In the genomic region with DNA sequence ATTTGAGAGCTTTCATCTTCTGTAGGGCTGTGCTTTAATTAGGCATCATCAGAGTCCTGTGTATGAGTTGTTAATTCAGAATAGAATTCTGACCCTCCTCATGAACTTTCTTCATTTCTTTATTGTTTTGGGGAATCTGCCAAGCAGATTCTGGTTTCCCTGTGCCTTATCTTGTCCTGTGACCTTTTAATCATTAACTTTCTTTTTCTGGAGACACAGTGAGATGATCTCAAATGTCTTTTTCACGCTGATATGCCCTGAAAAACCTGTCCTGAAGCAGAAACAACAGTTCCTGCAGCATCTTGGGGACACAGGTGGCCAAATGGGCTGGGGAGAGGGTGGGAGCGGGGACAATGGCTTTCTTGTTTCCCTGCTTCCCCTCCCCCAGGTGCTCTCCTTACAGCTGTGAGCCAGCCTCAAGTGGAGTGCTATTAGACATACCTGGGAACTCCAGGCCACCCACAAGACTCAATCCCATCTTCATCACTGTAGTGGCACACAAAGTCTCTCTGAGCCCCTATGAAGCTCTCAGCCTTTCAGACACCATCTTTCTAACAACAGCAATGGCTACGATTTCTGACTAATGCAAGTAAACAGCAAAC, we compare ENCODE assay signal across 14 cellular contexts.
DNase-seq lines count a peak whose midpoint lies in the region; ATAC-seq, FAIRE-seq and TF ChIP-seq lines count a peak whose summit lies in the region.
"Had no signal": no experiment of that assay in that cellular context is flagged by ENCODE, and none has a peak within 500 bp of the region (broad histone marks: within the 10 kb centered on the region; RNA-seq: fewer than 3 reads in every experiment).

No MANE protein-coding gene starts in this region.

- H3K4me3 ChIP-seq in bronchial epithelial cell (ENCODE audit: low read depth, low read length) (no peak overlapping the region), mucosa of descending colon (no peak overlapping the region), tibial nerve (no peak overlapping the region)
- H3K4me3 ChIP-seq: MG63 had no signal

- TF ChIP-seq POLR2A in tibial nerve (IDR thresholded peaks at IDR 0.05) = no peak

- 65 to 77% methylated on average over 3 of the region's 3 CpGs for WGBS in tibial nerve, 2 donors

- H3K36me3 ChIP-seq in bronchial epithelial cell (ENCODE audit: control insufficient read depth, insufficient read depth, low read length) (no peaks in the 10 kb centered on the region), mucosa of descending colon (ENCODE audit: low read depth) (no peaks in the 10 kb centered on the region), tibial nerve (peaks cover 0 to 59% (median 0%) of the 10 kb centered on the region in 3 donors)
- H3K36me3 ChIP-seq: MG63 had no signal

- peak; percentile 75 for FAIRE-seq in bronchial epithelial cell (lab: Jason Lieb, UNC)

- H3K4me1 ChIP-seq in mucosa of descending colon (ENCODE audit: low read depth) (peaks cover 51% of the 10 kb centered on the region), tibial nerve (no peaks in the 10 kb centered on the region)

- H3K27me3 ChIP-seq in bronchial epithelial cell (ENCODE audit: control insufficient read depth, insufficient read depth, low read length) (no peaks in the 10 kb centered on the region), tibial nerve (no peaks in the 10 kb centered on the region)

- TF ChIP-seq EP300 in tibial nerve (IDR thresholded peaks at IDR 0.05) = no peak

- no peak overlapping the region for H3K27ac ChIP-seq in tibial nerve

- H3K9me3 ChIP-seq in mucosa of descending colon (no peaks in the 10 kb centered on the region), tibial nerve (no peaks in the 10 kb centered on the region)
- H3K9me3 ChIP-seq: MG63 had no signal

- no peak for TF ChIP-seq CTCF in bronchial epithelial cell (IDR thresholded peaks at IDR 0.05; ENCODE audit: insufficient read depth, low read length, severe bottlenecking)
- no peak for TF ChIP-seq CTCF in mucosa of descending colon (IDR thresholded peaks at IDR 0.05)
- TF ChIP-seq CTCF in tibial nerve (IDR thresholded peaks at IDR 0.05) = no peak

- DNase-seq in bronchial epithelial cell (ENCODE audit: low read depth) (no peak), mucosa of descending colon (peak in 2 of 3 donors; percentile 46 to 47), tibial nerve (ENCODE audit: low spot score in 2 of 2) (no peak), NCI-H1092 treated with DMSO at 0.1 percent for 48 hours (lab: John Stamatoyannopoulos, UW) (no peak)
- DNase-seq in activated CD4-positive, alpha-beta T cell treated with anti-CD3 and anti-CD28 coated beads for 1 hour = no peak
- DNase-seq: CD8-positive, alpha-beta memory T cell; DMS 273 treated with DMSO at 0.1 percent for 48 hours; KG1; MG63; NCI-H1930; NCI-H510A; NCI-H82 had no signal

- ATAC-seq in GM18907 (IDR thresholded peaks at IDR 0.05; ENCODE audit: unreplicated experiment) (peak; percentile 49), mucosa of descending colon (peak; percentile 29), HG02763 (IDR thresholded peaks at IDR 0.05; ENCODE audit: unreplicated experiment) (no peak)

- intact Hi-C loops in mucosa of descending colon (cut with DNase I, micrococcal nuclease) = no loop called here

Comparison
In these comparisons a context has a peak if more than half of its experiments do, and no peak if none do; other contexts are left out.
1. DNase-seq: peak in mucosa of descending colon (2 of 3); none in bronchial epithelial cell (single experiment), tibial nerve (0 of 2), activated CD4-positive, alpha-beta T cell treated with anti-CD3 and anti-CD28 coated beads for 1 hour (single experiment) and NCI-H1092 treated with DMSO at 0.1 percent for 48 hours (single experiment).